17 cellular contexts compared by ENCODE assay signal in the genomic region with DNA sequence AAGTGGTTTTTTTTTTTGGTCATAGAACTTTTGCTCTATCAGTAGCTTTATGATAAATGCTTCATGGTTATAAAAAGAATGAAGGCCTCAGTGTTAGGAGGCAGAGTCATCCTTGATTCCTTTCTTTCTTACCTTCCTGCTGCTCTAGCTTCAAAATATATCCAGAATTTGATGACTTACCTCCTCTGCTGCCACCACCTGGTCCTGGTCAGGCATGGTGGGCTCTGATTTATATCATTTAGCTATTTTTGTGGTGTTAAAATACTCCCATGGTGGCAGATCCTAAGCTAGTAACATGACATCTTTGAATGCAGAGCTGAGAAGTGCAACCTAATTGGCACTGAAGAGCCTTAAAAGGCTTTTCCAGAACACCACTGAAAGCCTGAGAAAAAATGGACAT.
A peak's percentile ranks its signal among the peaks of the same experiment; 100 is the strongest.
DNase-seq lines count a peak whose midpoint lies in the region; ATAC-seq and TF ChIP-seq lines count a peak whose summit lies in the region.
"Had no signal": no experiment of that assay in that cellular context is flagged by ENCODE, and none has a peak within 500 bp of the region (broad histone marks: within the 10 kb centered on the region; RNA-seq: fewer than 3 reads in every experiment).

No MANE protein-coding gene starts in this region.

- H4K20me1 ChIP-seq in H9 (ENCODE audit: control insufficient read depth, insufficient read depth, insufficient read length) (no peaks in the 10 kb centered on the region), neural progenitor cell (ENCODE audit: low read depth) (no peaks in the 10 kb centered on the region), MM.1S (ENCODE audit: insufficient read depth, low read length) (no peaks in the 10 kb centered on the region)
- H4K20me1 ChIP-seq: BLaER1 had no signal

- H3K18ac ChIP-seq in H9 (ENCODE audit: insufficient read length, low read depth, low read length): no peak overlapping the region

- H3K36me3 Mint-ChIP-seq in H9 (ENCODE audit: insufficient read depth in 1 of 3, low read depth in 3 of 3): no peaks in the 10 kb centered on the region
- H3K36me3 Mint-ChIP-seq in endodermal cell (ENCODE audit: low read depth): no peaks in the 10 kb centered on the region
- H3K36me3 Mint-ChIP-seq in neural progenitor cell: no peaks in the 10 kb centered on the region
- H3K36me3 Mint-ChIP-seq: CD14-positive monocyte had no signal

- H3K9me3 Mint-ChIP-seq in H9 (no peaks in the 10 kb centered on the region), endodermal cell (no peaks in the 10 kb centered on the region), neural progenitor cell (no peaks in the 10 kb centered on the region)
- H3K9me3 Mint-ChIP-seq: CD14-positive monocyte had no signal

- H3K27me3 Mint-ChIP-seq in H9 (ENCODE audit: low read depth): no peaks in the 10 kb centered on the region
- peaks cover under 1% of the 10 kb centered on the region for H3K27me3 Mint-ChIP-seq in endodermal cell (ENCODE audit: insufficient read depth)
- H3K27me3 Mint-ChIP-seq in neural progenitor cell (ENCODE audit: insufficient read depth, low read depth): no peaks in the 10 kb centered on the region
- H3K27me3 Mint-ChIP-seq: CD4-positive, alpha-beta memory T cell had no signal

- no peak overlapping the region for H2BK15ac ChIP-seq in H9 (ENCODE audit: low read depth, low read length)

- no peaks in the 10 kb centered on the region for H3K79me2 ChIP-seq in H9 (ENCODE audit: insufficient read depth, low read length)
- H3K79me2 ChIP-seq in neural progenitor cell (ENCODE audit: low read depth): no peaks in the 10 kb centered on the region
- H3K79me2 ChIP-seq in MM.1S (ENCODE audit: low read length): no peaks in the 10 kb centered on the region

- H3K14ac ChIP-seq in H9 (ENCODE audit: insufficient read depth, low read length): no peak overlapping the region

- H2BK12ac ChIP-seq in H9 (ENCODE audit: insufficient read length, low read depth, low read length): no peak overlapping the region

- no peak overlapping the region for H4K91ac ChIP-seq in H9 (ENCODE audit: insufficient read length, low read depth, low read length)

- no peak for ATAC-seq in GM21786 (IDR thresholded peaks at IDR 0.05; ENCODE audit: unreplicated experiment)
- ATAC-seq: A549 had no signal

- H3K4me2 ChIP-seq in H9 (ENCODE audit: insufficient read depth, insufficient read length, low read length) (no peak overlapping the region), neural progenitor cell (no peak overlapping the region), MM.1S (ENCODE audit: low read depth, low read length) (no peak overlapping the region)
- H3K4me2 ChIP-seq: A549, BLaER1 had no signal

- H3K4me3 ChIP-seq in endodermal cell (ENCODE audit: low read length) (no peak overlapping the region), neural progenitor cell (no peak overlapping the region), MM.1S (ENCODE audit: low read length) (no peak overlapping the region)
- H3K4me3 ChIP-seq: A549, BLaER1, GM23248, HAP-1 had no signal

- no peak overlapping the region for H4K8ac ChIP-seq in H9 (replicated peaks; ENCODE audit: insufficient read length, low read depth, low read length)

- H3F3A ChIP-seq in neural progenitor cell (ENCODE audit: low read depth): no peaks in the 10 kb centered on the region
- no peaks in the 10 kb centered on the region for H3F3A ChIP-seq in MM.1S (ENCODE audit: insufficient read depth, low read length)

- H3K27ac Mint-ChIP-seq in H9 (no peak overlapping the region), endodermal cell (no peak overlapping the region), neural progenitor cell (no peak overlapping the region)
- H3K27ac Mint-ChIP-seq: CD14-positive monocyte; CD4-positive, alpha-beta memory T cell had no signal

- no peaks in the 10 kb centered on the region; the same call in 1 of the 2 replicates for H3K27me3 ChIP-seq in H9 (ENCODE audit: insufficient read depth, low read length)
- H3K27me3 ChIP-seq in endodermal cell (ENCODE audit: control insufficient read depth, insufficient read depth, low read length, poor library complexity, severe bottlenecking): no peaks in the 10 kb centered on the region
- H3K27me3 ChIP-seq in neural progenitor cell: no peaks in the 10 kb centered on the region
- H3K27me3 ChIP-seq in MM.1S (replicated peaks; ENCODE audit: insufficient read depth, low read length): no peaks in the 10 kb centered on the region
- H3K27me3 ChIP-seq: BLaER1 had no signal

- H3K56ac ChIP-seq in H9 (ENCODE audit: insufficient read length, low read depth, low read length): no peak overlapping the region

- H3T11ph ChIP-seq in H9 (ENCODE audit: low read length): no peak overlapping the region

- H2AK5ac ChIP-seq in H9 (ENCODE audit: insufficient read length, low read length): no peak overlapping the region

- no peak overlapping the region for H3K9ac ChIP-seq in H9 (ENCODE audit: extremely low read depth, insufficient read length, low read length)
- H3K9ac ChIP-seq in endodermal cell (ENCODE audit: extremely low read depth, low read length, poor library complexity, severe bottlenecking): no peak overlapping the region
- no peak overlapping the region for H3K9ac ChIP-seq in neural progenitor cell
- H3K9ac ChIP-seq in MM.1S (ENCODE audit: low read length): no peak overlapping the region
- H3K9ac ChIP-seq: BLaER1, GM23248 had no signal

- H3K9me2 ChIP-seq in MM.1S (replicated peaks; ENCODE audit: insufficient read depth, low read length): no peaks in the 10 kb centered on the region

- peak; percentile 50 for TF ChIP-seq CTCF in H9 (conservative IDR thresholded peaks at IDR 0.05)
- peak; percentile 63 for TF ChIP-seq CTCF in endodermal cell (conservative IDR thresholded peaks at IDR 0.05)
- TF ChIP-seq CTCF in neural progenitor cell (IDR thresholded peaks at IDR 0.05): peak; percentile 22
- TF ChIP-seq CTCF in MM.1S (IDR thresholded peaks at IDR 0.05; ENCODE audit: low read length): no peak

- H3K27ac ChIP-seq in H9 (ENCODE audit: insufficient read length, low read depth, low read length) (no peak overlapping the region), endodermal cell (ENCODE audit: low read depth, low read length) (no peak overlapping the region), neural progenitor cell (no peak overlapping the region), MM.1S (ENCODE audit: low read length) (no peak overlapping the region)
- H3K27ac ChIP-seq: 22Rv1, A549, BLaER1, GM23248 had no signal

- H4K5ac ChIP-seq in H9 (ENCODE audit: insufficient read length, low read depth, low read length): no peak overlapping the region

- H3K36me3 ChIP-seq in endodermal cell (ENCODE audit: control insufficient read depth, insufficient read depth, low read length): no peaks in the 10 kb centered on the region
- no peaks in the 10 kb centered on the region for H3K36me3 ChIP-seq in neural progenitor cell
- H3K36me3 ChIP-seq in MM.1S (replicated peaks; ENCODE audit: insufficient read depth, low read length): no peaks in the 10 kb centered on the region
- H3K36me3 ChIP-seq: BLaER1, HAP-1 had no signal

- H3K4me1 Mint-ChIP-seq in H9 (peaks cover 9 to 12% of the 10 kb centered on the region in 2 experiments), endodermal cell (peaks cover 20% of the 10 kb centered on the region), neural progenitor cell (peaks cover 6% of the 10 kb centered on the region)
- H3K4me1 Mint-ChIP-seq: CD14-positive monocyte; CD4-positive, alpha-beta memory T cell had no signal

- no peak overlapping the region for H3K4me3 Mint-ChIP-seq in H9
- no peak overlapping the region for H3K4me3 Mint-ChIP-seq in endodermal cell
- H3K4me3 Mint-ChIP-seq in neural progenitor cell: no peak overlapping the region
- H3K4me3 Mint-ChIP-seq: CD14-positive monocyte; CD4-positive, alpha-beta memory T cell had no signal

- H3K9me3 ChIP-seq in H9 (ENCODE audit: control insufficient read depth, low read depth, low read length) (no peaks in the 10 kb centered on the region), endodermal cell (ENCODE audit: control insufficient read depth, low read length) (no peaks in the 10 kb centered on the region), neural progenitor cell (ENCODE audit: low read depth) (no peaks in the 10 kb centered on the region), MM.1S (replicated peaks; ENCODE audit: insufficient read depth, low read length) (no peaks in the 10 kb centered on the region)
- H3K9me3 ChIP-seq: A549, BLaER1, HAP-1 had no signal

- H3K4me1 ChIP-seq in H9 (ENCODE audit: insufficient read depth, low read length) (no peaks in the 10 kb centered on the region), endodermal cell (ENCODE audit: control insufficient read depth, insufficient read depth, low read length) (peaks cover 4% of the 10 kb centered on the region), neural progenitor cell (no peaks in the 10 kb centered on the region), MM.1S (ENCODE audit: low read length) (no peaks in the 10 kb centered on the region)
- H3K4me1 ChIP-seq: A549, BLaER1 had no signal

- no peak overlapping the region for H2BK20ac ChIP-seq in H9 (ENCODE audit: low read depth, low read length, poor library complexity, severe bottlenecking)

- no peaks in the 10 kb centered on the region for H3K23me2 ChIP-seq in H9 (ENCODE audit: insufficient read length, low read depth, low read length, poor library complexity, severe bottlenecking)

- no peak overlapping the region for H2BK5ac ChIP-seq in H9 (ENCODE audit: insufficient read length, low read length)

- H3K4ac ChIP-seq in H9 (ENCODE audit: low read depth, low read length): no peak overlapping the region

- no peaks in the 10 kb centered on the region for H3K79me1 ChIP-seq in H9 (ENCODE audit: insufficient read depth, low read depth, low read length, poor library complexity, severe bottlenecking)

- DNase-seq in DMS 273 (lab: John Stamatoyannopoulos, UW; ENCODE audit: unreplicated experiment) (peak; percentile 1), DMS 273 treated with DMSO at 0.1 percent for 48 hours (lab: John Stamatoyannopoulos, UW) (no peak), H9 (no peak), endodermal cell (peak; percentile 56), neural progenitor cell (ENCODE audit: low spot score) (no peak), MM.1S (no peak)
- DNase-seq: CD4-positive, alpha-beta memory T cell; DMS53; DND-41; EL; GM23248 had no signal

- H2AFZ ChIP-seq in H9 (ENCODE audit: low read length) (no peak overlapping the region), neural progenitor cell (replicated peaks) (peak overlapping the region; percentile 31), MM.1S (ENCODE audit: low read length) (no peak overlapping the region)
- H2AFZ ChIP-seq: GM23248 had no signal

- no peak overlapping the region for H2BK120ac ChIP-seq in H9 (ENCODE audit: low read depth, low read length, poor library complexity, severe bottlenecking)

- no peak overlapping the region for H3K23ac ChIP-seq in H9 (ENCODE audit: insufficient read length, low read depth, low read length)

Comparison
In these comparisons a context has a peak if more than half of its experiments do, and no peak if none do; other contexts are left out.
1. DNase-seq: peak in DMS 273 (single experiment) and endodermal cell (single experiment); none in DMS 273 treated with DMSO at 0.1 percent for 48 hours (single experiment), H9 (single experiment), neural progenitor cell (single experiment) and MM.1S (single experiment).